ENCODE assay signal across 8 cellular contexts in the genomic region with DNA sequence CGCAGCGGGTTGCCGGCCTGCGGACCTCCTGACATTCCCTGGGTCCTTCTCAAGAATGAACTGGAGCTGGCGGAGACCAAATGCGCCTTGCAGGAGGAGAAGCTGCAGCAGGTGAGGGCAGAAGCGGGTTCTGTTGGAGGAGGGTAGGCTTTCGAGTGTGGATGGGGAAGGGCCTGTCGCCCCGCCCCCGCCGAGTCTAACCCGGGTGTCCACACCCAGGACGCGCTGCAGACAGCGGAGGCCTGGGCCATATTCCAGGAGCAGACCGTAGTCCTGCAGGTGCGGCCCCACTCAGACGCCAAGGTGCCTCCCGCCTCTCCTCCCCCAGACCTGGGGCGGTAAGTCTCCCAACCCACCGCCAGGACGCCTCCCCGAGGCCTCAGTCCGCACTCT.
A peak's percentile ranks its signal among the peaks of the same experiment; 100 is the strongest.
DNase-seq lines count a peak whose midpoint lies in the region; ATAC-seq, FAIRE-seq and TF ChIP-seq lines count a peak whose summit lies in the region.
"Not testable (repeated sequence)": the region's sequence is repeated elsewhere in the genome, so short reads cannot be mapped to it uniquely, and the experiment has no call there.

No MANE protein-coding gene starts in this region.

- not testable (repeated sequence) for H3K27ac Mint-ChIP-seq in brain

- POLR2A ChIA-PET in A549 (lab: Yijun Ruan, JAX), result not testable (repeated sequence)

- not testable (repeated sequence) for FAIRE-seq in A549 (lab: Jason Lieb, UNC)

- H3K36me3 ChIP-seq in right atrium auricular region; psoas muscle (ENCODE audit: insufficient read depth in 1 of 2, low read depth in 1 of 2): not testable (repeated sequence)

- not testable (repeated sequence) for TF ChIP-seq POLR2A in A549 (IDR thresholded peaks at IDR 0.05; ENCODE audit: low read length)

- H3K4me1 ChIP-seq in A549, right atrium auricular region, psoas muscle: not testable (repeated sequence)

- peaks cover 18% of the 10 kb centered on the region for H3K4me1 Mint-ChIP-seq in brain

- peaks cover 32% of the 10 kb centered on the region for H3K27me3 Mint-ChIP-seq in brain

- not testable (repeated sequence) for TF ChIP-seq EP300 in A549 (IDR thresholded peaks at IDR 0.05)

- H3K4me3 ChIP-seq in A549, result peak overlapping the region; percentile 41
- peak overlapping the region; percentile 62 to 68 for H3K4me3 ChIP-seq in right atrium auricular region
- H3K4me3 ChIP-seq in psoas muscle, result peak overlapping the region; percentile 68

- H3K36me3 Mint-ChIP-seq in brain, result not testable (repeated sequence)

- WGBS in A549 (ENCODE audit: missing lambda C conversion rate), result no CpG with 5 or more reads among the region's 25 CpGs
- 0% methylated on average over 1 to 11 of the region's 25 CpGs for WGBS in psoas muscle, 3 donors

- intact Hi-C loops in psoas muscle (cut with DNase I), result loop anchor here in 1 of 2 donors (5.0 kb wide), 1 partner anchor 1014 kb away; no protein-coding TSS in a partner anchor

- H3K27me3 ChIP-seq in right atrium auricular region, result not testable (repeated sequence)
- peaks cover 0 to 19% (median 0%) of the 10 kb centered on the region in 3 donors for H3K27me3 ChIP-seq in psoas muscle (ENCODE audit: insufficient read depth in 3 of 3, low read length in 2 of 3)

- not testable (repeated sequence) for TF ChIP-seq CTCF in A549 (IDR thresholded peaks at IDR 0.05); brain (conservative IDR thresholded peaks at IDR 0.05); right atrium auricular region (IDR thresholded peaks at IDR 0.05); psoas muscle (IDR thresholded peaks at IDR 0.05)

- H3K4me3 Mint-ChIP-seq in brain, result peak overlapping the region; percentile 78 to 100 (median 98)

- H3K9me3 ChIP-seq in A549, right atrium auricular region, psoas muscle: not testable (repeated sequence)

- CTCF ChIA-PET in A549 (lab: Yijun Ruan, JAX), result interaction anchor here (0.8 kb wide), 1 partner anchor 64 kb away, joined by 3 read pairs; no protein-coding TSS in a partner anchor

- peak overlapping the region; percentile 90 for H3K4me2 ChIP-seq in A549

- peak; percentile 61 to 70 for ATAC-seq in A549
- peak; percentile 25 for ATAC-seq in GM19035 (IDR thresholded peaks at IDR 0.05; ENCODE audit: unreplicated experiment)
- ATAC-seq in HG02571 (IDR thresholded peaks at IDR 0.05; ENCODE audit: unreplicated experiment), result peak; percentile 17
- ATAC-seq in HG03439 (IDR thresholded peaks at IDR 0.05; ENCODE audit: unreplicated experiment), result peak; percentile 32
- ATAC-seq in psoas muscle, result peak; percentile 33 to 43 (median 37)

- H3K9me3 Mint-ChIP-seq in brain, result not testable (repeated sequence)

- DNase-seq in A549 (ENCODE audit: low read depth in 1 of 2, low spot score in 1 of 2); right atrium auricular region (ENCODE audit: low spot score); psoas muscle: not testable (repeated sequence)
- DNase-seq in activated CD4-positive, CD25-positive, alpha-beta regulatory T cell treated with anti-CD3 and anti-CD28 coated beads, Interleukin-2, amount 50 U/mL, for 16 hours (ENCODE audit: low read depth, low spot score), result peak; percentile 8

- not testable (repeated sequence) for H3K27ac ChIP-seq in A549, right atrium auricular region, psoas muscle

- not testable (repeated sequence) for TF ChIP-seq RAD21 in A549 (conservative IDR thresholded peaks at IDR 0.05 in 1 of 2, IDR thresholded peaks at IDR 0.05 in 1 of 2)
